8 cellular contexts compared by ENCODE assay signal in genomic region chr2:142130111-142131015, GRCh38. TPM values are rescaled to one million over a fixed set of nuclear protein-coding genes. Genes with fewer than 3 reads are reported as not detected.
DNase-seq lines count a peak whose midpoint lies in the region; ATAC-seq and TF ChIP-seq lines count a peak whose summit lies in the region.

No MANE protein-coding gene starts in this region.

- H3K27me3 ChIP-seq in HUES48 (ENCODE audit: control insufficient read depth, insufficient read depth, low read length) (peaks cover 49% of the 10 kb centered on the region), neural cell (ENCODE audit: insufficient read depth, low read depth, low read length) (peaks cover 23% of the 10 kb centered on the region)

- no peak for DNase-seq in activated T-cell treated with anti-CD3 and anti-CD28 coated beads, Interleukin-2, amount 50 U/mL, for 4 hours
- DNase-seq in activated T-cell treated with anti-CD3 and anti-CD28 coated beads for 4 hours (no peak), activated B cell treated with CpG ODN at 0.5 μM for 24 hours (no peak), foreskin melanocyte (peak; percentile 24), T-helper 9 cell (no peak), NCI-H2107 (lab: John Stamatoyannopoulos, UW) (no peak)

- peak overlapping the region; percentile 88 for H3K4me2 ChIP-seq in neural cell (ENCODE audit: low read length)

- H3K36me3 Mint-ChIP-seq in activated T-cell treated with anti-CD3 and anti-CD28 coated beads, Interleukin-2, amount 50 U/mL, for 4 hours (ENCODE audit: insufficient read depth): no peaks in the 10 kb centered on the region
- no peaks in the 10 kb centered on the region for H3K36me3 Mint-ChIP-seq in activated B cell treated with CpG ODN at 0.5 μM for 24 hours (ENCODE audit: low read depth)

- H3F3A ChIP-seq in neural cell (ENCODE audit: insufficient read depth, low read length, poor library complexity, severe bottlenecking): peaks cover 8% of the 10 kb centered on the region

- H4K20me1 ChIP-seq in neural cell (ENCODE audit: insufficient read depth): no peaks in the 10 kb centered on the region

- peaks cover 8% of the 10 kb centered on the region for H3K4me1 ChIP-seq in HUES48 (ENCODE audit: control insufficient read depth, insufficient read depth, low read length)

- H3K9me3 Mint-ChIP-seq in activated T-cell treated with anti-CD3 and anti-CD28 coated beads, Interleukin-2, amount 50 U/mL, for 4 hours: no peaks in the 10 kb centered on the region
- H3K9me3 Mint-ChIP-seq in activated B cell treated with CpG ODN at 0.5 μM for 24 hours: no peaks in the 10 kb centered on the region

- no peaks in the 10 kb centered on the region for H3K79me2 ChIP-seq in neural cell (replicated peaks; ENCODE audit: insufficient read depth, low read length)

- no peaks in the 10 kb centered on the region for H3K9me2 ChIP-seq in neural cell (ENCODE audit: insufficient read depth, low read length)

- POLR2A ChIA-PET in activated B cell treated with CpG ODN at 0.5 μM for 24 hours (lab: Charles Lee): no interaction called here

- H2AFZ ChIP-seq in neural cell (ENCODE audit: low read depth, low read length): peak overlapping the region; percentile 41

- peaks cover 5% of the 10 kb centered on the region for H3K4me1 Mint-ChIP-seq in activated T-cell treated with anti-CD3 and anti-CD28 coated beads, Interleukin-2, amount 50 U/mL, for 4 hours (ENCODE audit: low read depth)
- peaks cover 21% of the 10 kb centered on the region for H3K4me1 Mint-ChIP-seq in activated B cell treated with CpG ODN at 0.5 μM for 24 hours

- TF ChIP-seq RAD21 in neural cell (conservative IDR thresholded peaks at IDR 0.05): peak; percentile 58

- TF ChIP-seq EP300 in neural cell (conservative IDR thresholded peaks at IDR 0.05; ENCODE audit: poor library complexity, severe bottlenecking): no peak

- peak in 1 of 2 donors; percentile 10 for ATAC-seq in activated T-cell treated with anti-CD3 and anti-CD28 coated beads, Interleukin-2, amount 50 U/mL, for 4 hours
- no peak for ATAC-seq in activated B cell treated with CpG ODN at 0.5 μM for 24 hours (ENCODE audit: low read depth)

- H3K9me3 ChIP-seq in HUES48 (ENCODE audit: control insufficient read depth, insufficient read depth, low read length): no peaks in the 10 kb centered on the region
- H3K9me3 ChIP-seq in neural cell (ENCODE audit: low read length): no peaks in the 10 kb centered on the region

- no peak for TF ChIP-seq CTCF in activated B cell treated with CpG ODN at 0.5 μM for 24 hours (IDR thresholded peaks at IDR 0.05)
- no peak for TF ChIP-seq CTCF in neural cell (IDR thresholded peaks at IDR 0.05; ENCODE audit: poor library complexity, severe bottlenecking)

- peaks cover 28% of the 10 kb centered on the region for H3K27me3 Mint-ChIP-seq in activated T-cell treated with anti-CD3 and anti-CD28 coated beads, Interleukin-2, amount 50 U/mL, for 4 hours (ENCODE audit: low read depth)
- peaks cover 41% of the 10 kb centered on the region for H3K27me3 Mint-ChIP-seq in activated B cell treated with CpG ODN at 0.5 μM for 24 hours

- no peak overlapping the region for H3K27ac Mint-ChIP-seq in activated B cell treated with CpG ODN at 0.5 μM for 24 hours

- peak overlapping the region; percentile 38 for H3K4me3 Mint-ChIP-seq in activated T-cell treated with anti-CD3 and anti-CD28 coated beads, Interleukin-2, amount 50 U/mL, for 4 hours
- H3K4me3 Mint-ChIP-seq in activated B cell treated with CpG ODN at 0.5 μM for 24 hours: peak overlapping the region; percentile 75

- intact Hi-C loops in activated B cell treated with CpG ODN at 0.5 μM for 24 hours (cut with micrococcal nuclease): loop anchor here (10.0 kb wide), 1 partner anchor 854 kb away; no protein-coding TSS in a partner anchor

- H3K4me3 ChIP-seq in HUES48 (ENCODE audit: low read depth, low read length) (peak overlapping the region; percentile 70), neural cell (ENCODE audit: low read length) (peak overlapping the region; percentile 86)

- H3K27ac ChIP-seq in HUES48 (ENCODE audit: low read depth, low read length): no peak overlapping the region
- peak overlapping the region; percentile 40 for H3K27ac ChIP-seq in neural cell (ENCODE audit: low read length)

- H3K9ac ChIP-seq in HUES48 (ENCODE audit: low read depth, low read length): peak overlapping the region; percentile 8; the same call in 1 of the 2 replicates
- H3K9ac ChIP-seq in neural cell (ENCODE audit: low read length): peak overlapping the region; percentile 64

- CTCF ChIA-PET in activated B cell treated with CpG ODN at 0.5 μM for 24 hours (lab: Charles Lee): interaction anchor here (2.1 kb wide), 1 partner anchor 10 kb away, joined by 6 read pairs; no protein-coding TSS in a partner anchor

- H3K36me3 ChIP-seq in HUES48 (ENCODE audit: control insufficient read depth, insufficient read depth, low read length) (no peaks in the 10 kb centered on the region), neural cell (ENCODE audit: insufficient read depth, low read length) (no peaks in the 10 kb centered on the region)

TF ChIP-seq in neural cell, 6 proteins besides CTCF, POLR2A, EP300 and RAD21:
- TF ChIP-seq POLR2AphosphoS5 (IDR thresholded peaks at IDR 0.05) (peak; percentile 5), EZH2 (IDR thresholded peaks at IDR 0.05; ENCODE audit: borderline replicate concordance, insufficient read depth, low read length, poor library complexity, severe bottlenecking) (no peak), TAF1 (IDR thresholded peaks at IDR 0.05; ENCODE audit: low read depth) (no peak), MXI1 (conservative IDR thresholded peaks at IDR 0.05; ENCODE audit: poor library complexity, severe bottlenecking) (peak; percentile 68), SMC3 (conservative IDR thresholded peaks at IDR 0.05; ENCODE audit: poor library complexity) (peak; percentile 24), REST (IDR thresholded peaks at IDR 0.05; ENCODE audit: borderline replicate concordance) (peak; percentile 47)

RNA-seq across cellular contexts. Expression of gene LRP1B, which starts 0.5 kb away (rescaled TPM):
- not detected for total RNA-seq in activated T-cell treated with anti-CD3 and anti-CD28 coated beads, Interleukin-2, amount 50 U/mL, for 4 hours
- not detected in 2 replicates for total RNA-seq in activated B cell treated with CpG ODN at 0.5 μM for 24 hours
- polyA plus RNA-seq in neural cell: 11.7 and 12.7 TPM in 2 replicates
- 44.3 and 57.3 TPM in 2 replicates for polyA minus RNA-seq in neural cell
